Comparison of ENCODE assay signal across 14 cellular contexts in genomic region chr7:117132385-117133120, GRCh38.
DNase-seq lines count a peak whose midpoint lies in the region; ATAC-seq and TF ChIP-seq lines count a peak whose summit lies in the region.
"Had no signal": no experiment of that assay in that cellular context is flagged by ENCODE, and none has a peak within 500 bp of the region (broad histone marks: within the 10 kb centered on the region; RNA-seq: fewer than 3 reads in every experiment).

No MANE protein-coding gene starts in this region.

- peaks cover 4 to 6% of the 10 kb centered on the region in 2 donors for H3K36me3 Mint-ChIP-seq in CD14-positive monocyte

- TF ChIP-seq CTCF in AG10803 (conservative IDR thresholded peaks at IDR 0.05; ENCODE audit: low read length) = no peak
- TF ChIP-seq CTCF in CD14-positive monocyte (IDR thresholded peaks at IDR 0.05) = no peak

- no peak overlapping the region for H3K27ac Mint-ChIP-seq in CD14-positive monocyte
- H3K27ac Mint-ChIP-seq: activated naive CD4-positive, alpha-beta T cell treated with anti-CD3 and anti-CD28 coated beads for 36 hours; effector memory CD8-positive, alpha-beta T cell had no signal

- peaks cover 23% of the 10 kb centered on the region for H3K4me1 Mint-ChIP-seq in CD14-positive monocyte

- DNase-seq in AG10803 (ENCODE audit: low read depth) (peak; percentile 96), HS-5 (ENCODE audit: low read depth) (peak; percentile 89), astrocyte of the hippocampus (ENCODE audit: low read depth, low spot score) (peak; percentile 64), kidney glomerular epithelial cell (lab: John Stamatoyannopoulos, UW) (peak; percentile 81), DMS79 treated with DMSO at 0.1 percent for 48 hours (lab: John Stamatoyannopoulos, UW) (no peak), CD14-positive monocyte (ENCODE audit: low spot score) (no peak), occipital lobe (lab: John Stamatoyannopoulos, UW) (no peak)
- DNase-seq: activated naive CD4-positive, alpha-beta T cell treated with anti-CD3 and anti-CD28 coated beads for 36 hours; effector memory CD8-positive, alpha-beta T cell; NCI-H1436 treated with DMSO at 0.1 percent for 48 hours; NK-92 treated with Interleukin-12 subunit alpha and Interleukin-12 subunit beta, amount 100 ng/mL, for 24 hours; stimulated activated CD4-positive, alpha-beta T cell treated with anti-CD3 and anti-CD28 coated beads, Interleukin-4, amount 100 ng/mL, for 4 hours; transverse colon had no signal

- H3K9me3 Mint-ChIP-seq in CD14-positive monocyte = no peaks in the 10 kb centered on the region
- H3K9me3 Mint-ChIP-seq: activated naive CD4-positive, alpha-beta T cell treated with anti-CD3 and anti-CD28 coated beads for 36 hours; effector memory CD8-positive, alpha-beta T cell had no signal

- no peak for ATAC-seq in GM19467 (IDR thresholded peaks at IDR 0.05; ENCODE audit: unreplicated experiment)
- ATAC-seq: effector memory CD8-positive, alpha-beta T cell had no signal

- H3K4me3 ChIP-seq in AG10803 (ENCODE audit: low read length) = no peak overlapping the region
- H3K4me3 ChIP-seq: transverse colon had no signal

- intact Hi-C loops in CD14-positive monocyte (cut with micrococcal nuclease) = no loop called here

- no peak overlapping the region for H3K4me3 Mint-ChIP-seq in CD14-positive monocyte
- H3K4me3 Mint-ChIP-seq: activated naive CD4-positive, alpha-beta T cell treated with anti-CD3 and anti-CD28 coated beads for 36 hours; effector memory CD8-positive, alpha-beta T cell had no signal

- no peaks in the 10 kb centered on the region for H3K27me3 Mint-ChIP-seq in CD14-positive monocyte (ENCODE audit: low read depth in 3 of 3)
- H3K27me3 Mint-ChIP-seq: effector memory CD8-positive, alpha-beta T cell had no signal

Comparison
In these comparisons a context has a peak if more than half of its experiments do, and no peak if none do; other contexts are left out.
1. DNase-seq: peak in AG10803 (single experiment), HS-5 (single experiment), astrocyte of the hippocampus (single experiment) and kidney glomerular epithelial cell (single experiment); none in DMS79 treated with DMSO at 0.1 percent for 48 hours (single experiment), CD14-positive monocyte (single experiment) and occipital lobe (single experiment).